ENCODE assay signal across 19 cellular contexts in the genomic region with DNA sequence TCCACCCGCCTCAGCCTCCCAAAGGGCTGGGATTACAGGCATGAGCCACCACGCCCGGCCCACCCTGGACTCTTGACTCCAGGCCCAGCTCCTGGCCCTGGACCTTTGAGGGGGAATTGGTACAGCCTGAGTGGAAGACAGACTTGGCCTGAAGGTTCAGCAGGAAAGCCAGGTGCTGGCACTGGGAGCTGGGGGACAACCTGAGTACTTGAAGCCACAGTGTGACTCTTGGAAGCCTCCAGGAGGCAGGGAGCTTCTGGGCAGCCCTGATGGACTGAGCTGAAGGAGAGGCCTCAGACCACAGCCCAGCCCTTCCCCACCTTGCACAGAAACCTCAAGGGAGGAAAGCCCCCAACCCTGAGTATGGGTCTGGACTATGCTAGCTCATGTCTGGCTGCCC. TPM values are rescaled to one million over a fixed set of nuclear protein-coding genes. Genes with fewer than 3 reads are reported as not detected.
DNase-seq lines count a peak whose midpoint lies in the region; ATAC-seq and TF ChIP-seq lines count a peak whose summit lies in the region.
"Had no signal": no experiment of that assay in that cellular context is flagged by ENCODE, and none has a peak within 500 bp of the region (broad histone marks: within the 10 kb centered on the region; RNA-seq: fewer than 3 reads in every experiment).

No MANE protein-coding gene starts in this region.

- peak; percentile 2 for DNase-seq in activated CD4-positive, alpha-beta memory T cell treated with anti-CD3 and anti-CD28 coated beads, Interleukin-2, amount 10 ng/mL, durations not matched to agents 7 days and 5 days
- DNase-seq in activated CD4-positive, alpha-beta memory T cell treated with anti-CD3 and anti-CD28 coated beads for 36 hours, result no peak
- DNase-seq in lower leg skin (ENCODE audit: low spot score in 2 of 2), result peak; percentile 4 to 70
- DNase-seq in testis, result peak; percentile 4
- no peak for DNase-seq in tibial nerve (ENCODE audit: low spot score in 2 of 2)
- DNase-seq in nucleus accumbens (lab: John Stamatoyannopoulos, UW), result no peak
- no peak for DNase-seq in effector memory CD8-positive, alpha-beta T cell
- DNase-seq: BE2C; CD4-positive, alpha-beta T cell; DMS79; NCI-H1417 treated with DMSO at 0.1 percent for 48 hours; NCI-H1930; NCI-H446; NCI-H69; NK-92 treated with Interleukin-12 subunit alpha and Interleukin-12 subunit beta, amount 100 ng/mL, for 24 hours had no signal

- H3K4me1 ChIP-seq in testis (no peaks in the 10 kb centered on the region), tibial nerve (peaks cover 0 to 3% (median 0%) of the 10 kb centered on the region in 4 donors)
- H3K4me1 ChIP-seq: BE2C, HAP-1 had no signal

- intact Hi-C loops in activated CD4-positive, alpha-beta memory T cell treated with anti-CD3 and anti-CD28 coated beads for 36 hours (cut with micrococcal nuclease), result no loop called here
- intact Hi-C loops in lower leg skin (cut with DNase I; ENCODE audit: low total_unique reads), result no loop called here
- intact Hi-C loops in testis (cut with DNase I; ENCODE audit: low total_unique reads), result no loop called here

- TF ChIP-seq CTCF in lower leg skin (IDR thresholded peaks at IDR 0.05) (no peak), testis (IDR thresholded peaks at IDR 0.05) (no peak), tibial nerve (IDR thresholded peaks at IDR 0.05) (no peak)

- H3K9me3 ChIP-seq in testis (no peaks in the 10 kb centered on the region), tibial nerve (peaks cover 0 to 9% (median 0%) of the 10 kb centered on the region in 4 donors)
- H3K9me3 ChIP-seq: BE2C, HAP-1 had no signal

- H3K27ac Mint-ChIP-seq in activated CD4-positive, alpha-beta memory T cell treated with anti-CD3 and anti-CD28 coated beads, Interleukin-2, amount 10 ng/mL, durations not matched to agents 7 days and 5 days, result no peak overlapping the region
- H3K27ac Mint-ChIP-seq in activated CD4-positive, alpha-beta memory T cell treated with anti-CD3 and anti-CD28 coated beads for 36 hours, result no peak overlapping the region
- H3K27ac Mint-ChIP-seq in effector memory CD8-positive, alpha-beta T cell, result no peak overlapping the region
- H3K27ac Mint-ChIP-seq: CD4-positive, alpha-beta T cell had no signal

- H3K4me3 ChIP-seq in lower leg skin (ENCODE audit: low read depth, poor library complexity, severe bottlenecking), result no peak overlapping the region
- H3K4me3 ChIP-seq in testis, result no peak overlapping the region
- H3K4me3 ChIP-seq in tibial nerve, result no peak overlapping the region
- H3K4me3 ChIP-seq: HAP-1, K562 had no signal

- H3K4me3 Mint-ChIP-seq in activated CD4-positive, alpha-beta memory T cell treated with anti-CD3 and anti-CD28 coated beads, Interleukin-2, amount 10 ng/mL, durations not matched to agents 7 days and 5 days, result no peak overlapping the region
- H3K4me3 Mint-ChIP-seq in activated CD4-positive, alpha-beta memory T cell treated with anti-CD3 and anti-CD28 coated beads for 36 hours, result no peak overlapping the region
- no peak overlapping the region for H3K4me3 Mint-ChIP-seq in effector memory CD8-positive, alpha-beta T cell
- H3K4me3 Mint-ChIP-seq: CD4-positive, alpha-beta T cell had no signal

- TF ChIP-seq EP300 in tibial nerve (IDR thresholded peaks at IDR 0.05), result no peak

- H3K27me3 Mint-ChIP-seq in activated CD4-positive, alpha-beta memory T cell treated with anti-CD3 and anti-CD28 coated beads, Interleukin-2, amount 10 ng/mL, durations not matched to agents 7 days and 5 days, result peaks cover 3% of the 10 kb centered on the region
- H3K27me3 Mint-ChIP-seq in activated CD4-positive, alpha-beta memory T cell treated with anti-CD3 and anti-CD28 coated beads for 36 hours, result peaks cover 11% of the 10 kb centered on the region
- H3K27me3 Mint-ChIP-seq in effector memory CD8-positive, alpha-beta T cell, result peaks cover 36 to 47% of the 10 kb centered on the region in 2 donors

- peaks cover 6% of the 10 kb centered on the region for H3K9me3 Mint-ChIP-seq in activated CD4-positive, alpha-beta memory T cell treated with anti-CD3 and anti-CD28 coated beads, Interleukin-2, amount 10 ng/mL, durations not matched to agents 7 days and 5 days
- H3K9me3 Mint-ChIP-seq in activated CD4-positive, alpha-beta memory T cell treated with anti-CD3 and anti-CD28 coated beads for 36 hours, result peaks cover 7% of the 10 kb centered on the region
- H3K9me3 Mint-ChIP-seq in effector memory CD8-positive, alpha-beta T cell, result peaks cover 5% of the 10 kb centered on the region in 2 donors

- H3K36me3 ChIP-seq in testis (ENCODE audit: low read depth, missing control alignments), result no peaks in the 10 kb centered on the region
- no peaks in the 10 kb centered on the region for H3K36me3 ChIP-seq in tibial nerve
- H3K36me3 ChIP-seq: BE2C, HAP-1 had no signal

- H3K27me3 ChIP-seq in testis, result no peaks in the 10 kb centered on the region
- no peaks in the 10 kb centered on the region for H3K27me3 ChIP-seq in tibial nerve

- POLR2A ChIA-PET in activated CD4-positive, alpha-beta memory T cell treated with anti-CD3 and anti-CD28 coated beads, Interleukin-2, amount 10 ng/mL, durations not matched to agents 7 days and 5 days (lab: Charles Lee), result no interaction called here
- POLR2A ChIA-PET in activated CD4-positive, alpha-beta memory T cell treated with anti-CD3 and anti-CD28 coated beads for 36 hours (lab: Charles Lee), result no interaction called here

- TF ChIP-seq POLR2A in lower leg skin (IDR thresholded peaks at IDR 0.05) (no peak), testis (IDR thresholded peaks at IDR 0.05) (no peak), tibial nerve (IDR thresholded peaks at IDR 0.05) (no peak)

- no peak for ATAC-seq in effector memory CD8-positive, alpha-beta T cell (replicated peaks)
- ATAC-seq: K562 had no signal

- CTCF ChIA-PET in activated CD4-positive, alpha-beta memory T cell treated with anti-CD3 and anti-CD28 coated beads, Interleukin-2, amount 10 ng/mL, durations not matched to agents 7 days and 5 days (lab: Charles Lee), result no interaction called here
- CTCF ChIA-PET in activated CD4-positive, alpha-beta memory T cell treated with anti-CD3 and anti-CD28 coated beads for 36 hours (lab: Charles Lee), result no interaction called here

- WGBS in lower leg skin, 2 donors, result 89 to 100% methylated on average over 3 of the region's 3 CpGs
- 94 to 100% methylated on average over 3 of the region's 3 CpGs for WGBS in testis, 2 donors
- WGBS in tibial nerve, 2 donors, result 90 to 97% methylated on average over 2 to 3 of the region's 3 CpGs

- H3K27ac ChIP-seq in angular gyrus (ENCODE audit: low read depth, low read length) (peak overlapping the region; percentile 11), testis (no peak overlapping the region), tibial nerve (no peak overlapping the region)

- peaks cover 4% of the 10 kb centered on the region for H3K36me3 Mint-ChIP-seq in activated CD4-positive, alpha-beta memory T cell treated with anti-CD3 and anti-CD28 coated beads, Interleukin-2, amount 10 ng/mL, durations not matched to agents 7 days and 5 days (ENCODE audit: low read depth)
- peaks cover 2% of the 10 kb centered on the region for H3K36me3 Mint-ChIP-seq in activated CD4-positive, alpha-beta memory T cell treated with anti-CD3 and anti-CD28 coated beads for 36 hours
- no peaks in the 10 kb centered on the region for H3K36me3 Mint-ChIP-seq in effector memory CD8-positive, alpha-beta T cell (ENCODE audit: insufficient read depth)

- no peaks in the 10 kb centered on the region for H3K4me1 Mint-ChIP-seq in activated CD4-positive, alpha-beta memory T cell treated with anti-CD3 and anti-CD28 coated beads, Interleukin-2, amount 10 ng/mL, durations not matched to agents 7 days and 5 days
- no peaks in the 10 kb centered on the region for H3K4me1 Mint-ChIP-seq in activated CD4-positive, alpha-beta memory T cell treated with anti-CD3 and anti-CD28 coated beads for 36 hours (ENCODE audit: low read depth)
- H3K4me1 Mint-ChIP-seq in effector memory CD8-positive, alpha-beta T cell (ENCODE audit: low read depth in 2 of 2), result no peaks in the 10 kb centered on the region

RNA-seq across cellular contexts. Expression of a gene that starts 54.2 kb away (rescaled TPM):
- not detected for total RNA-seq in activated CD4-positive, alpha-beta memory T cell treated with anti-CD3 and anti-CD28 coated beads, Interleukin-2, amount 10 ng/mL, durations not matched to agents 7 days and 5 days
- not detected for total RNA-seq in activated CD4-positive, alpha-beta memory T cell treated with anti-CD3 and anti-CD28 coated beads for 36 hours
- total RNA-seq in lower leg skin (1 to 10 TPM in 1 of 4 donors, under 1 TPM in 1, not detected in 2; 0.71 to 2.5 TPM), testis (1 to 10 TPM; 8.0 to 8.5 TPM), tibial nerve (10 to 100 TPM in 2 of 4 donors, 1 to 10 TPM in 2; 2.7 to 12.0 (median 10.4) TPM)
- polyA plus RNA-seq in testis (ENCODE audit: insufficient read depth, low read depth, low replicate concordance), result 19.0 TPM
- total RNA-seq: CD4-positive, alpha-beta T cell; OCI-LY7 had no signal

Comparison
In these comparisons a context has a peak if more than half of its experiments do, and no peak if none do; other contexts are left out.
1. DNase-seq: peak in activated CD4-positive, alpha-beta memory T cell treated with anti-CD3 and anti-CD28 coated beads, Interleukin-2, amount 10 ng/mL, durations not matched to agents 7 days and 5 days (single experiment), lower leg skin (2 of 2) and testis (single experiment); none in activated CD4-positive, alpha-beta memory T cell treated with anti-CD3 and anti-CD28 coated beads for 36 hours (single experiment), tibial nerve (0 of 2), nucleus accumbens (0 of 56) and effector memory CD8-positive, alpha-beta T cell (0 of 3).